ENCODE assay signal across 10 cellular contexts in the genomic region with DNA sequence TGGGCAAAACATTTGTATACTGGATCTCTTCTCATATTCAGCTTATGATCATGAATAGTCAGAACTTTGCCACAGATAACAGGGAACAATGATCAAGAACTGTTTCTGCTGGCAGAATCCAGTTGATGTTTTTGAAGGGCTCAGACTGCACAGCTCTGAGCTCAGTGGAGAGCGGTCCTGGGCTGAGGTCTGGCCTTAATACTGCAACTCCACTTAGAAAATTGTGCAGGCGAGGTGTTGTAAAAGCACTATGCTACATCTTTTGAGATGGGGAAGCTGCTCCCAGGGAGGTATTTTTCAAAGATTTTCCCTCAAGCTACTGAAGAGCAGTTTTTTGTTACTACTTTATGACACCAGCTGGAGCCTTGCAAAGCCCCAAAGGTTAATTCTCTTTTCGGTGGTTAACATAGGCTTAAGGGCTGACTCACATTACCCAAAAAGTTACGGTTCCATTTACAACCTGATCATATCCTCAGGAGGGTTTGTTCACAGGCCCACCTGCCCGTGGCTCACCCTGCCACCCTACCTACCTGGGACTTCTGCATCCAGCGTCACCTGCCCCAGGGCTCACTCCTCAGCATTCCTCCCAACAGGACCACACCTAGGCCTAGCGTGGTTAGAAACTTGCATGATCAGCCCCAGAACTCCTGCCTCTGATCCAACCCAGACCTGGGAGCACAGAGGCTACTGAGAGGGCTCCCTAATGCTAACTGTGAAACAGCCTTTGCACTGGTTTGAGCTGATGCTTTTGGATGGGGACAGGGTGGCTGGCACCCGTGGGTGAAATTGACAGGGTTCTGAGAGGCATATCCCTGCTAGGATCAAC.
A peak's percentile ranks its signal among the peaks of the same experiment; 100 is the strongest.
DNase-seq lines count a peak whose midpoint lies in the region; ATAC-seq and TF ChIP-seq lines count a peak whose summit lies in the region.
"Had no signal": no experiment of that assay in that cellular context is flagged by ENCODE, and none has a peak within 500 bp of the region (broad histone marks: within the 10 kb centered on the region; RNA-seq: fewer than 3 reads in every experiment).

No MANE protein-coding gene starts in this region.

- peak; percentile 63 for DNase-seq in osteocyte (ENCODE audit: extremely low spot score, unreplicated experiment)
- DNase-seq in left lobe of liver (ENCODE audit: low spot score), result no peak
- no peak for DNase-seq in left ventricle myocardium superior
- no peak for DNase-seq in NCI-H146 treated with DMSO at 0.1 percent for 48 hours (lab: John Stamatoyannopoulos, UW; ENCODE audit: unreplicated experiment)
- DNase-seq: HFFc6, kidney glomerular epithelial cell, NCI-H1436 had no signal

- H3K4me3 Mint-ChIP-seq in activated naive CD4-positive, alpha-beta T cell treated with anti-CD3 and anti-CD28 coated beads, Interleukin-2, amount 50 U/mL, for 24 hours, result peak overlapping the region; percentile 57
- no peak overlapping the region for H3K4me3 Mint-ChIP-seq in osteocyte (ENCODE audit: unreplicated experiment)
- H3K4me3 Mint-ChIP-seq: HFFc6 had no signal

- H3K9me3 Mint-ChIP-seq in activated naive CD4-positive, alpha-beta T cell treated with anti-CD3 and anti-CD28 coated beads, Interleukin-2, amount 50 U/mL, for 24 hours, result no peaks in the 10 kb centered on the region
- no peaks in the 10 kb centered on the region for H3K9me3 Mint-ChIP-seq in osteocyte (ENCODE audit: unreplicated experiment)
- H3K9me3 Mint-ChIP-seq: HFFc6 had no signal

- ATAC-seq in GM19455 (IDR thresholded peaks at IDR 0.05; ENCODE audit: unreplicated experiment), result peak; percentile 53
- peak; percentile 58 for ATAC-seq in HG03159 (IDR thresholded peaks at IDR 0.05; ENCODE audit: unreplicated experiment)
- ATAC-seq in left lobe of liver, result no peak
- ATAC-seq in left ventricle myocardium superior, result no peak

- H3K4me1 Mint-ChIP-seq in activated naive CD4-positive, alpha-beta T cell treated with anti-CD3 and anti-CD28 coated beads, Interleukin-2, amount 50 U/mL, for 24 hours, result peaks cover 95% of the 10 kb centered on the region
- peaks cover 5% of the 10 kb centered on the region for H3K4me1 Mint-ChIP-seq in osteocyte (ENCODE audit: unreplicated experiment)

- intact Hi-C loops in left ventricle myocardium superior (cut with micrococcal nuclease), result no loop called here

- peaks cover 16% of the 10 kb centered on the region for H3K36me3 Mint-ChIP-seq in activated naive CD4-positive, alpha-beta T cell treated with anti-CD3 and anti-CD28 coated beads, Interleukin-2, amount 50 U/mL, for 24 hours
- peaks cover 17% of the 10 kb centered on the region for H3K36me3 Mint-ChIP-seq in osteocyte (ENCODE audit: unreplicated experiment)

- H3K27me3 Mint-ChIP-seq in activated naive CD4-positive, alpha-beta T cell treated with anti-CD3 and anti-CD28 coated beads, Interleukin-2, amount 50 U/mL, for 24 hours, result no peaks in the 10 kb centered on the region
- H3K27me3 Mint-ChIP-seq in osteocyte (ENCODE audit: unreplicated experiment), result no peaks in the 10 kb centered on the region

- peak overlapping the region; percentile 100 for H3K27ac Mint-ChIP-seq in activated naive CD4-positive, alpha-beta T cell treated with anti-CD3 and anti-CD28 coated beads, Interleukin-2, amount 50 U/mL, for 24 hours
- no peak overlapping the region for H3K27ac Mint-ChIP-seq in osteocyte (ENCODE audit: unreplicated experiment)
- H3K27ac Mint-ChIP-seq: HFFc6 had no signal

- no peak for TF ChIP-seq CTCF in osteocyte (IDR thresholded peaks at IDR 0.05)

Comparison
In these comparisons a context has a peak if more than half of its experiments do, and no peak if none do; other contexts are left out.
1. ATAC-seq: peak in GM19455 (single experiment) and HG03159 (single experiment); none in left lobe of liver (single experiment) and left ventricle myocardium superior (single experiment).